19 cellular contexts compared by ENCODE assay signal in genomic region chr6:30311101-30311500, GRCh38. TPM values are rescaled to one million over a fixed set of nuclear protein-coding genes. Genes with fewer than 3 reads are reported as not detected.
DNase-seq lines count a peak whose midpoint lies in the region; ATAC-seq, FAIRE-seq and TF ChIP-seq lines count a peak whose summit lies in the region.
"Had no signal": no experiment of that assay in that cellular context is flagged by ENCODE, and none has a peak within 500 bp of the region (broad histone marks: within the 10 kb centered on the region; RNA-seq: fewer than 3 reads in every experiment).

No MANE protein-coding gene starts in this region.

- H3K4me3 ChIP-seq in DND-41 (ENCODE audit: low read depth in 1 of 2, low read length in 2 of 2), result no peak overlapping the region
- no peak overlapping the region for H3K4me3 ChIP-seq in GM12878
- H3K4me3 ChIP-seq: BLaER1 treated with 17β-estradiol and CSF1 and Interleukin-3, amounts not matched to agents 10 nM and 100 nM had no signal

- DNase-seq in DND-41 (peak; percentile 30), GM12878 (ENCODE audit: low read depth, low spot score) (no peak), left kidney (ENCODE audit: low read depth, low spot score) (peak; percentile 62), T-helper 9 cell (no peak)
- DNase-seq in activated CD8-positive, alpha-beta memory T cell treated with anti-CD3 and anti-CD28 coated beads, Interleukin-2, amount 50 U/mL, for 4 hours, result no peak
- DNase-seq in activated CD8-positive, alpha-beta memory T cell treated with anti-CD3 and anti-CD28 coated beads for 24 hours, result no peak
- DNase-seq: CD8-positive, alpha-beta T cell; KBM-7; NCI-H1105; NCI-H1694 treated with DMSO at 0.1 percent for 48 hours; NCI-H510A treated with DMSO at 0.1 percent for 48 hours; NCI-H82; OCI-M1; RPMI8226; SIG-M5 had no signal

- TF ChIP-seq POLR2A in GM12878 (IDR thresholded peaks at IDR 0.05; ENCODE audit: low read depth, low read length), result no peak

- TF ChIP-seq EP300 in Ishikawa (IDR thresholded peaks at IDR 0.05; ENCODE audit: borderline replicate concordance), result no peak
- TF ChIP-seq EP300 in GM12878 (IDR thresholded peaks at IDR 0.05; ENCODE audit: borderline replicate concordance in 1 of 2, control insufficient read depth in 1 of 2, low read depth in 2 of 2, low read length in 2 of 2), result no peak

- intact Hi-C loops in GM12878 (cut with micrococcal nuclease; ENCODE audit: unreplicated experiment), result no loop called here

- H3K27ac ChIP-seq in DND-41 (ENCODE audit: low read length) (no peak overlapping the region), GM12878 (ENCODE audit: control insufficient read depth, insufficient read depth) (no peak overlapping the region)
- H3K27ac ChIP-seq: BLaER1 treated with 17β-estradiol and CSF1 and Interleukin-3, amounts not matched to agents 10 nM and 100 nM had no signal

- in situ Hi-C loops in GM12878 (cut with MboI), result no loop called here

- H3K36me3 ChIP-seq in DND-41 (ENCODE audit: insufficient read depth, low read length) (peaks cover 58% of the 10 kb centered on the region), GM12878 (ENCODE audit: control insufficient read depth in 2 of 2, insufficient read depth in 2 of 2, low read length in 1 of 2) (peaks cover 4 to 10% of the 10 kb centered on the region in 2 experiments)

- WGBS in GM12878 (ENCODE audit: insufficient coverage, insufficient replicate concordance, low lambda C conversion rate, missing lambda C conversion rate), result 100% methylated on average over 3 of the region's 3 CpGs

- ATAC-seq in DND-41 (ENCODE audit: insufficient read depth, low read depth) (peak; percentile 57; the same call in 1 of the 3 replicates), GM12878 (no peak), GM18858 (IDR thresholded peaks at IDR 0.05; ENCODE audit: unreplicated experiment) (no peak)
- ATAC-seq: CD8-positive, alpha-beta T cell had no signal

- SMC1A ChIA-PET in GM12878 (lab: Charles Lee; ENCODE audit: uncharacterized antibody, unreplicated experiment), result no interaction called here

- H3K27me3 ChIP-seq in DND-41 (ENCODE audit: insufficient read depth, low read length, poor library complexity) (no peaks in the 10 kb centered on the region), GM12878 (replicated peaks in 1 of 2; ENCODE audit: control insufficient read depth in 2 of 2, insufficient read depth in 2 of 2, low read length in 1 of 2) (no peaks in the 10 kb centered on the region)
- H3K27me3 ChIP-seq: BLaER1 treated with 17β-estradiol and CSF1 and Interleukin-3, amounts not matched to agents 10 nM and 100 nM had no signal

- CTCF ChIA-PET in GM12878 (lab: Yijun Ruan, JAX), result no interaction called here

- no peak for TF ChIP-seq CTCF in DND-41 (IDR thresholded peaks at IDR 0.05; ENCODE audit: borderline replicate concordance, extremely low read depth, low read length, poor library complexity, severe bottlenecking)
- TF ChIP-seq CTCF in GM12878 (IDR thresholded peaks at IDR 0.05 in 2 of 3, conservative IDR thresholded peaks at IDR 0.05 in 1 of 3; ENCODE audit: control insufficient read depth in 2 of 3, extremely low read depth in 1 of 3, insufficient read depth in 1 of 3, low read depth in 3 of 3, low read length in 3 of 3), result no peak

- no peaks in the 10 kb centered on the region for H3K9me3 ChIP-seq in DND-41 (ENCODE audit: insufficient read depth, low read length, severe bottlenecking)
- no peaks in the 10 kb centered on the region for H3K9me3 ChIP-seq in GM12878 (replicated peaks; ENCODE audit: control insufficient read depth, insufficient read depth, low read length)
- H3K9me3 ChIP-seq: BLaER1 treated with 17β-estradiol and CSF1 and Interleukin-3, amounts not matched to agents 10 nM and 100 nM had no signal

- H3K4me2 ChIP-seq in DND-41 (ENCODE audit: insufficient read depth, low read length) (no peak overlapping the region), GM12878 (ENCODE audit: control insufficient read depth, insufficient read depth) (no peak overlapping the region)
- H3K4me2 ChIP-seq: BLaER1 treated with 17β-estradiol and CSF1 and Interleukin-3, amounts not matched to agents 10 nM and 100 nM had no signal

- H3K79me2 ChIP-seq in DND-41 (ENCODE audit: insufficient read depth, low read length), result peaks cover 86% of the 10 kb centered on the region
- peaks cover 7% of the 10 kb centered on the region for H3K79me2 ChIP-seq in GM12878 (ENCODE audit: control insufficient read depth, insufficient read depth, low read length)

- BruUV-seq in GM12878 (replicated peaks; lab: Mats Ljungman, UMichigan), result no TSS peak

- H3K4me1 ChIP-seq in DND-41 (ENCODE audit: insufficient read depth, low read length) (no peaks in the 10 kb centered on the region), GM12878 (ENCODE audit: control insufficient read depth, insufficient read depth, low read length) (no peaks in the 10 kb centered on the region)

- no peak overlapping the region for H3K9ac ChIP-seq in DND-41 (ENCODE audit: low read depth, low read length)
- no peak overlapping the region for H3K9ac ChIP-seq in GM12878 (ENCODE audit: control insufficient read depth, insufficient read depth, low read length)
- H3K9ac ChIP-seq: BLaER1 treated with 17β-estradiol and CSF1 and Interleukin-3, amounts not matched to agents 10 nM and 100 nM had no signal

- POLR2A ChIA-PET in GM12878 (lab: Charles Lee), result interaction anchor here (1.0 kb wide), 1 partner anchor 15 kb away, joined by 4 read pairs; no protein-coding TSS in a partner anchor

- TF ChIP-seq RAD21 in Ishikawa (IDR thresholded peaks at IDR 0.05; ENCODE audit: low read depth), result no peak
- TF ChIP-seq RAD21 in GM12878 (IDR thresholded peaks at IDR 0.05; ENCODE audit: insufficient read depth, low read depth, low read length), result no peak

- FAIRE-seq in GM12878 (lab: Jason Lieb, UNC), result no peak
- FAIRE-seq: D721Med had no signal

- peaks cover 83% of the 10 kb centered on the region for H4K20me1 ChIP-seq in DND-41 (ENCODE audit: insufficient read depth, low read length)
- no peaks in the 10 kb centered on the region; the same call in 1 of the 2 replicates for H4K20me1 ChIP-seq in GM12878 (ENCODE audit: control insufficient read depth, insufficient read depth)

- RAD21 ChIA-PET in GM12878 (lab: Charles Lee; ENCODE audit: unreplicated experiment), result no interaction called here

- H2AFZ ChIP-seq in DND-41 (ENCODE audit: low read depth, low read length), result no peak overlapping the region
- no peak overlapping the region for H2AFZ ChIP-seq in GM12878 (ENCODE audit: control insufficient read depth, low read depth, low read length)

TF ChIP-seq in Ishikawa, 13 proteins besides CTCF, POLR2A, EP300 and RAD21 (continues in another document):
- no peak for TF ChIP-seq TEAD4 (IDR thresholded peaks at IDR 0.05)

TF ChIP-seq in GM12878, 131 proteins besides CTCF, POLR2A, EP300 and RAD21 (continues in another document):
- no peak for TF ChIP-seq CHD1 (IDR thresholded peaks at IDR 0.05; ENCODE audit: low read depth, low read length)

RNA-seq across cellular contexts. Expression of gene TRIM39, which starts 15.6 kb away (rescaled TPM):
- 16.4 and 17.8 TPM in 2 replicates for total RNA-seq in GM12878 (2013; cell fraction: nucleolus; rRNA removed)
- 9.5 and 10.4 TPM in 2 replicates for total RNA-seq in GM12878 (2014; rRNA removed)
- total RNA-seq in GM12878 (2014; rRNA removed; fragmentation: Illumina TruSeq; extraction: Trizol), result 8.1 and 8.2 TPM in 2 replicates
- 9.7 and 11.9 TPM in 2 replicates for total RNA-seq in GM12878 (2021)
- polyA plus RNA-seq in GM12878 (2011; ENCODE audit: low read depth), result 6.5 TPM
- 9.9 and 11.0 TPM in 2 replicates for polyA plus RNA-seq in GM12878 (2011; rRNA removed)
- polyA plus RNA-seq in GM12878 (2011; cell fraction: cytosol; rRNA removed), result 9.2 and 10.1 TPM in 2 replicates
- 31.9 and 38.7 TPM in 2 replicates for polyA plus RNA-seq in GM12878 (2011; cell fraction: nucleus; rRNA removed)
- polyA plus RNA-seq in GM12878 (2012), result 7.6 and 7.9 TPM in 2 replicates
- polyA plus RNA-seq in GM12878 (2014; fragmentation: Illumina TruSeq; extraction: Trizol), result 9.4 and 11.1 TPM in 2 replicates
- 1 to 10 TPM; 3.0 to 3.1 TPM for polyA plus RNA-seq in GM12878 (2014; fragmentation: Nextera tagmentation; extraction: Ambion mirVana)
- polyA plus RNA-seq in GM12878 (2014; rRNA removed), result 10.3 and 13.3 TPM in 2 replicates
- polyA plus RNA-seq in GM12878 (2016; fragmentation: Nextera tagmentation; extraction: Ambion mirVana), result 1 to 10 TPM; 7.1 TPM
- 7.8 and 10.0 TPM in 2 replicates for polyA minus RNA-seq in GM12878 (2011; rRNA and poly(A)+ RNA removed)
- polyA minus RNA-seq in GM12878 (2011; cell fraction: cytosol; rRNA and poly(A)+ RNA removed), result 4.5 and 5.7 TPM in 2 replicates
- 9.7 and 14.2 TPM in 2 replicates for polyA minus RNA-seq in GM12878 (2011; cell fraction: nucleus; rRNA and poly(A)+ RNA removed)

RNA-seq across cellular contexts. Expression of gene RPP21, which starts 33.9 kb away (rescaled TPM):
- total RNA-seq in GM12878 (2013; cell fraction: nucleolus; rRNA removed), result 6.4 and 7.6 TPM in 2 replicates
- total RNA-seq in GM12878 (2014; rRNA removed), result 59.4 and 73.8 TPM in 2 replicates
- 21.8 and 24.7 TPM in 2 replicates for total RNA-seq in GM12878 (2014; rRNA removed; fragmentation: Illumina TruSeq; extraction: Trizol)
- total RNA-seq in GM12878 (2021), result 38.3 and 39.9 TPM in 2 replicates
- 39.3 TPM for polyA plus RNA-seq in GM12878 (2011; ENCODE audit: low read depth)
- 18.0 and 29.3 TPM in 2 replicates for polyA plus RNA-seq in GM12878 (2011; rRNA removed)
- 77.9 and 124 TPM in 2 replicates for polyA plus RNA-seq in GM12878 (2011; cell fraction: cytosol; rRNA removed)
- polyA plus RNA-seq in GM12878 (2011; cell fraction: nucleus; rRNA removed), result 74.3 and 96.8 TPM in 2 replicates
- 47.3 and 53.0 TPM in 2 replicates for polyA plus RNA-seq in GM12878 (2012)
- 2.6 and 14.3 TPM in 2 replicates for polyA plus RNA-seq in GM12878 (2014; fragmentation: Illumina TruSeq; extraction: Trizol)
- 10 to 100 TPM; 39.3 to 44.3 TPM for polyA plus RNA-seq in GM12878 (2014; fragmentation: Nextera tagmentation; extraction: Ambion mirVana)
- 94.6 and 97.8 TPM in 2 replicates for polyA plus RNA-seq in GM12878 (2014; rRNA removed)
- 10 to 100 TPM; 50.6 to 59.2 TPM for polyA plus RNA-seq in GM12878 (2016; fragmentation: Nextera tagmentation; extraction: Ambion mirVana)
- polyA minus RNA-seq in GM12878 (2011; rRNA and poly(A)+ RNA removed), result 3.2 and 15.8 TPM in 2 replicates
- 3.1 and 5.5 TPM in 2 replicates for polyA minus RNA-seq in GM12878 (2011; cell fraction: cytosol; rRNA and poly(A)+ RNA removed)
- 6.2 and 10.3 TPM in 2 replicates for polyA minus RNA-seq in GM12878 (2011; cell fraction: nucleus; rRNA and poly(A)+ RNA removed)

Comparison
In these comparisons a context has a peak if more than half of its experiments do, and no peak if none do; other contexts are left out.
1. DNase-seq: peak in DND-41 (single experiment) and left kidney (single experiment); none in GM12878 (single experiment), activated CD8-positive, alpha-beta memory T cell treated with anti-CD3 and anti-CD28 coated beads, Interleukin-2, amount 50 U/mL, for 4 hours (single experiment), activated CD8-positive, alpha-beta memory T cell treated with anti-CD3 and anti-CD28 coated beads for 24 hours (single experiment) and T-helper 9 cell (single experiment).